8 cellular contexts compared by ENCODE assay signal in genomic region chr1:212256404-212256803, GRCh38.
DNase-seq lines count a peak whose midpoint lies in the region; ATAC-seq, FAIRE-seq and TF ChIP-seq lines count a peak whose summit lies in the region.

No MANE protein-coding gene starts in this region.

- no peak for TF ChIP-seq CTCF in D721Med (IDR thresholded peaks at IDR 0.05; ENCODE audit: insufficient read depth, missing control alignments)

- H3K4me3 Mint-ChIP-seq in central memory CD8-positive, alpha-beta T cell: peak overlapping the region; percentile 65
- H3K4me3 Mint-ChIP-seq in stimulated activated naive CD8-positive, alpha-beta T cell treated with anti-CD3 and anti-CD28 coated beads, Interleukin-15, amount 100 ng/mL, for 72 hours: peak overlapping the region; percentile 62 to 77

- H3K27ac Mint-ChIP-seq in central memory CD8-positive, alpha-beta T cell (ENCODE audit: low read depth): peak overlapping the region; percentile 79
- peak overlapping the region; percentile 91 to 94 for H3K27ac Mint-ChIP-seq in stimulated activated naive CD8-positive, alpha-beta T cell treated with anti-CD3 and anti-CD28 coated beads, Interleukin-15, amount 100 ng/mL, for 72 hours

- H3K27me3 Mint-ChIP-seq in central memory CD8-positive, alpha-beta T cell: no peaks in the 10 kb centered on the region
- peaks cover 1% of the 10 kb centered on the region for H3K27me3 Mint-ChIP-seq in stimulated activated naive CD8-positive, alpha-beta T cell treated with anti-CD3 and anti-CD28 coated beads, Interleukin-15, amount 100 ng/mL, for 72 hours

- peak; percentile 81 for ATAC-seq in central memory CD8-positive, alpha-beta T cell (replicated peaks; ENCODE audit: extremely low read depth, poor library complexity, severe bottlenecking)
- peak; percentile 60 for ATAC-seq in stimulated activated naive CD8-positive, alpha-beta T cell treated with anti-CD3 and anti-CD28 coated beads, Interleukin-15, amount 100 ng/mL, for 72 hours
- ATAC-seq in HG03135 (IDR thresholded peaks at IDR 0.05; ENCODE audit: unreplicated experiment): no peak

- H3K9me3 Mint-ChIP-seq in central memory CD8-positive, alpha-beta T cell: peaks cover 4% of the 10 kb centered on the region
- peaks cover 0 to 4% of the 10 kb centered on the region in 2 donors for H3K9me3 Mint-ChIP-seq in stimulated activated naive CD8-positive, alpha-beta T cell treated with anti-CD3 and anti-CD28 coated beads, Interleukin-15, amount 100 ng/mL, for 72 hours

- H3K4me1 Mint-ChIP-seq in central memory CD8-positive, alpha-beta T cell: peaks cover 57% of the 10 kb centered on the region
- peaks cover 47% of the 10 kb centered on the region for H3K4me1 Mint-ChIP-seq in stimulated activated naive CD8-positive, alpha-beta T cell treated with anti-CD3 and anti-CD28 coated beads, Interleukin-15, amount 100 ng/mL, for 72 hours

- H3K36me3 Mint-ChIP-seq in central memory CD8-positive, alpha-beta T cell (ENCODE audit: insufficient read depth): peaks cover 7% of the 10 kb centered on the region

- DNase-seq in activated gamma-delta T cell treated with Interleukin-2 at 50 U/mL for 16 hours: peak; percentile 25
- DNase-seq in activated gamma-delta T cell (lab: John Stamatoyannopoulos, UW): no peak
- peak; percentile 81 for DNase-seq in OCI-M1 (lab: John Stamatoyannopoulos, UW)
- DNase-seq in central memory CD8-positive, alpha-beta T cell (ENCODE audit: low spot score in 2 of 2): no peak
- DNase-seq in stimulated activated naive CD8-positive, alpha-beta T cell treated with anti-CD3 and anti-CD28 coated beads, Interleukin-15, amount 100 ng/mL, for 72 hours: no peak
- DNase-seq in T1000 (lab: John Stamatoyannopoulos, UW): no peak
- DNase-seq in D721Med (ENCODE audit: insufficient read length, low spot score): no peak

- FAIRE-seq in D721Med (lab: Jason Lieb, UNC): no peak

Comparison
In these comparisons a context has a peak if more than half of its experiments do, and no peak if none do; other contexts are left out.
1. DNase-seq: peak in activated gamma-delta T cell treated with Interleukin-2 at 50 U/mL for 16 hours (single experiment) and OCI-M1 (single experiment); none in activated gamma-delta T cell (single experiment), central memory CD8-positive, alpha-beta T cell (0 of 2), stimulated activated naive CD8-positive, alpha-beta T cell treated with anti-CD3 and anti-CD28 coated beads, Interleukin-15, amount 100 ng/mL, for 72 hours (0 of 2), T1000 (single experiment) and D721Med (single experiment).